16 cellular contexts compared by ENCODE assay signal in genomic region chr20:13486694-13487093, GRCh38.
DNase-seq lines count a peak whose midpoint lies in the region; ATAC-seq, FAIRE-seq and TF ChIP-seq lines count a peak whose summit lies in the region.
"Had no signal": no experiment of that assay in that cellular context is flagged by ENCODE, and none has a peak within 500 bp of the region (broad histone marks: within the 10 kb centered on the region; RNA-seq: fewer than 3 reads in every experiment).

No MANE protein-coding gene starts in this region.

- H3K4me1 ChIP-seq in HepG2 (ENCODE audit: insufficient read depth, low read length) (no peaks in the 10 kb centered on the region), right lobe of liver (peaks cover 0 to 2% (median 0%) of the 10 kb centered on the region in 4 donors), ascending aorta (peaks cover 4 to 18% of the 10 kb centered on the region in 2 donors)
- H3K4me1 ChIP-seq: BLaER1 treated with 17β-estradiol and CSF1 and Interleukin-3, amounts not matched to agents 10 nM and 100 nM had no signal

- no peak for TF ChIP-seq RAD21 in HepG2 (CRISPR knock-in tag; IDR thresholded peaks at IDR 0.05)

- CTCF ChIA-PET in HepG2 (lab: Yijun Ruan, JAX; ENCODE audit: low intra/inter-chr PET ratio, low total read pairs): no interaction called here

- FAIRE-seq in HepG2 (lab: Jason Lieb, UNC): no peak
- FAIRE-seq: GM12878, GM18507 had no signal

- H3K27me3 ChIP-seq in HepG2 (ENCODE audit: control insufficient read depth in 1 of 2, insufficient read depth in 2 of 2, low read length in 2 of 2) (no peaks in the 10 kb centered on the region), right lobe of liver (no peaks in the 10 kb centered on the region), ascending aorta (no peaks in the 10 kb centered on the region)
- H3K27me3 ChIP-seq: BLaER1 treated with 17β-estradiol and CSF1 and Interleukin-3, amounts not matched to agents 10 nM and 100 nM had no signal

- H3K27ac ChIP-seq in HepG2 (ENCODE audit: extremely low read length, insufficient read depth, low read length) (no peak overlapping the region), right lobe of liver (no peak overlapping the region), ascending aorta (peak overlapping the region; percentile 56 to 57)
- H3K27ac ChIP-seq: BLaER1 treated with 17β-estradiol and CSF1 and Interleukin-3, amounts not matched to agents 10 nM and 100 nM had no signal

- BruUV-seq in HepG2 (replicated peaks; lab: Mats Ljungman, UMichigan): no TSS peak

- no peaks in the 10 kb centered on the region for H3K9me3 ChIP-seq in HepG2 (ENCODE audit: low read length)
- no peaks in the 10 kb centered on the region for H3K9me3 ChIP-seq in right lobe of liver
- H3K9me3 ChIP-seq in ascending aorta: no peaks in the 10 kb centered on the region

- no peaks in the 10 kb centered on the region for H3K79me2 ChIP-seq in HepG2 (ENCODE audit: insufficient read depth, low read length)

- ATAC-seq in HepG2: no peak
- no peak for ATAC-seq in right lobe of liver
- no peak for ATAC-seq in GM19455 (IDR thresholded peaks at IDR 0.05; ENCODE audit: unreplicated experiment)
- ATAC-seq: GM12878, GM23338 had no signal

- TF ChIP-seq POLR2A in HepG2 (IDR thresholded peaks at IDR 0.05; ENCODE audit: insufficient read depth in 1 of 2, low read depth in 2 of 2, low read length in 2 of 2) (no peak), right lobe of liver (IDR thresholded peaks at IDR 0.05) (no peak)

- 75% methylated on average over 5 of the region's 5 CpGs for WGBS in HepG2 (ENCODE audit: low lambda C conversion rate)
- 72% methylated on average over 5 of the region's 5 CpGs for WGBS in right lobe of liver (ENCODE audit: insufficient coverage, low coverage, low lambda C conversion rate, missing lambda C conversion rate)

- TF ChIP-seq CTCF in HepG2 (CRISPR knock-in tag; IDR thresholded peaks at IDR 0.05) (no peak), right lobe of liver (IDR thresholded peaks at IDR 0.05) (no peak), ascending aorta (IDR thresholded peaks at IDR 0.05) (no peak), fibroblast of pulmonary artery (IDR thresholded peaks at IDR 0.05; ENCODE audit: low read length, missing control alignments) (no peak)

- H3K4me3 ChIP-seq in HepG2 (replicated peaks in 1 of 3; ENCODE audit: insufficient read depth in 1 of 3, low read depth in 2 of 3, low read length in 3 of 3) (no peak overlapping the region), right lobe of liver (no peak overlapping the region), ascending aorta (no peak overlapping the region), fibroblast of pulmonary artery (replicated peaks; ENCODE audit: low read depth, low read length) (no peak overlapping the region)
- H3K4me3 ChIP-seq: BLaER1 treated with 17β-estradiol and CSF1 and Interleukin-3, amounts not matched to agents 10 nM and 100 nM; GM12878; GM23338 had no signal

- DNase-seq in HepG2 (ENCODE audit: low spot score) (no peak), right lobe of liver (no peak), ascending aorta (ENCODE audit: low spot score in 2 of 2) (no peak), fibroblast of pulmonary artery (ENCODE audit: low read depth) (peak; percentile 29), DMS53 treated with DMSO at 0.1 percent for 48 hours (lab: John Stamatoyannopoulos, UW; ENCODE audit: unreplicated experiment) (no peak), NCI-H748 (lab: John Stamatoyannopoulos, UW; ENCODE audit: unreplicated experiment) (no peak)
- DNase-seq: 8988T; ACHN; CD4-positive, CD25-positive, alpha-beta regulatory T cell; DMS53; H7 had no signal

- no peak for TF ChIP-seq EP300 in HepG2 (IDR thresholded peaks at IDR 0.05; ENCODE audit: low read depth in 2 of 2, low read length in 2 of 2)
- no peak for TF ChIP-seq EP300 in HepG2 (CRISPR knock-in tag; IDR thresholded peaks at IDR 0.05; ENCODE audit: borderline replicate concordance)

- peaks cover 1 to 15% of the 10 kb centered on the region in 2 experiments; a peak in 4 of 5 replicates for H3K36me3 ChIP-seq in HepG2 (replicated peaks in 1 of 2; ENCODE audit: control insufficient read depth in 1 of 2, insufficient read depth in 2 of 2, low read length in 2 of 2)
- peaks cover 0 to 4% (median 0%) of the 10 kb centered on the region in 4 donors for H3K36me3 ChIP-seq in right lobe of liver
- peaks cover 4 to 15% of the 10 kb centered on the region in 2 donors for H3K36me3 ChIP-seq in ascending aorta

- H2AFZ ChIP-seq in HepG2 (ENCODE audit: low read length): no peak overlapping the region
- H2AFZ ChIP-seq: GM23338 had no signal

- H3K4me2 ChIP-seq in HepG2 (ENCODE audit: low read depth, low read length): no peak overlapping the region
- H3K4me2 ChIP-seq: BLaER1 treated with 17β-estradiol and CSF1 and Interleukin-3, amounts not matched to agents 10 nM and 100 nM; GM23338 had no signal

- in situ Hi-C loops in HepG2 (cut with HindIII; ENCODE audit: extremely low pct_ligation_motif_present, low pct_unique_long_range_greater_than_20kb): no loop called here

- intact Hi-C loops in HepG2 (cut with micrococcal nuclease; ENCODE audit: unreplicated experiment) (no loop called here), right lobe of liver (cut with DNase I) (no loop called here), ascending aorta (cut with DNase I) (no loop called here)

- no peaks in the 10 kb centered on the region for H4K20me1 ChIP-seq in HepG2 (ENCODE audit: insufficient read depth, low read length)
- H4K20me1 ChIP-seq: BLaER1 treated with 17β-estradiol and CSF1 and Interleukin-3, amounts not matched to agents 10 nM and 100 nM had no signal

- H3K9ac ChIP-seq in HepG2 (ENCODE audit: insufficient read depth, low read depth, low read length): no peak overlapping the region
- H3K9ac ChIP-seq: BLaER1 treated with 17β-estradiol and CSF1 and Interleukin-3, amounts not matched to agents 10 nM and 100 nM had no signal

- POLR2A ChIA-PET in HepG2 (lab: Yijun Ruan, JAX): no interaction called here

TF ChIP-seq in HepG2, 621 proteins besides CTCF, POLR2A, EP300 and RAD21:
- TF ChIP-seq, protein P1, sequence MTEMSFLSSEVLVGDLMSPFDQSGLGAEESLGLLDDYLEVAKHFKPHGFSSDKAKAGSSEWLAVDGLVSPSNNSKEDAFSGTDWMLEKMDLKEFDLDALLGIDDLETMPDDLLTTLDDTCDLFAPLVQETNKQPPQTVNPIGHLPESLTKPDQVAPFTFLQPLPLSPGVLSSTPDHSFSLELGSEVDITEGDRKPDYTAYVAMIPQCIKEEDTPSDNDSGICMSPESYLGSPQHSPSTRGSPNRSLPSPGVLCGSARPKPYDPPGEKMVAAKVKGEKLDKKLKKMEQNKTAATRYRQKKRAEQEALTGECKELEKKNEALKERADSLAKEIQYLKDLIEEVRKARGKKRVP (CRISPR knock-in tag; IDR thresholded peaks at IDR 0.05): 0 out of 4 replicates have a peak, but pooled peaks of 1 of the 2 experiments have one; percentile 29
- TF ChIP-seq HMGXB3 (CRISPR knock-in tag; IDR thresholded peaks at IDR 0.05; ENCODE audit: borderline replicate concordance): no peak
- TF ChIP-seq ATF7 (IDR thresholded peaks at IDR 0.05): peak; percentile 65; the same call in 1 of the 2 replicates
- no peak for TF ChIP-seq ATF7 (CRISPR knock-in tag; IDR thresholded peaks at IDR 0.05)
- TF ChIP-seq ZBTB38 (CRISPR knock-in tag; IDR thresholded peaks at IDR 0.05): no peak
- peak; percentile 72; the same call in 1 of the 2 replicates for TF ChIP-seq CEBPB (IDR thresholded peaks at IDR 0.05; ENCODE audit: borderline replicate concordance, low read depth, low read length)
- TF ChIP-seq ZNF468 (CRISPR knock-in tag; IDR thresholded peaks at IDR 0.05): no peak
- TF ChIP-seq NCOA1 (CRISPR knock-in tag; IDR thresholded peaks at IDR 0.05): no peak
- no peak for TF ChIP-seq ZNF891 (CRISPR knock-in tag; IDR thresholded peaks at IDR 0.05)

Comparison
In these comparisons a context has a peak if more than half of its experiments do, and no peak if none do; other contexts are left out.
1. H3K27ac ChIP-seq: peak in ascending aorta (2 of 2); none in HepG2 (single experiment) and right lobe of liver (0 of 3).